17 cellular contexts compared by ENCODE assay signal in the genomic region with DNA sequence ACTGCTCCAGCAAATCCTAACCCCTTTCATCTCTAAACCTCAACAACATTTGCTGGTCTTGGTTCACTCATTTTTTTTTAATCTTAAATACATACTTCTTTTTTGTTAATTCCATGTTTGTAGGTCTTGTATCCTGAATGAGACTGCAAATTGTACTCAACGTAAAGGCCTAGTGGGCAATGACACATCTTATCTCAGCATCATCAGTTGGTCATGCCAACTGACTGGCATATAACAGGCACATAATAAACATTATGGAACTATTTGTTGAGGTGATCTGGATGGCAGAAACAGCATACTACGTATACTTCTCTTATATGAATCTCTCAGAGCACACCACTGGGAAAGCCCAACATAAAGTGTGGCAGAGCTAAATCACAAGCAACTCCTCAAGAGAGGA.
"Had no signal": no experiment of that assay in that cellular context is flagged by ENCODE, and none has a peak within 500 bp of the region (broad histone marks: within the 10 kb centered on the region; RNA-seq: fewer than 3 reads in every experiment).

No MANE protein-coding gene starts in this region.

- H3K27me3 ChIP-seq: ascending aorta, dorsolateral prefrontal cortex, ovary, transverse colon had no signal

- H3K4me3 Mint-ChIP-seq: activated naive CD4-positive, alpha-beta T cell treated with anti-CD3 and anti-CD28 coated beads for 36 hours; activated naive CD8-positive, alpha-beta T cell treated with anti-CD3 and anti-CD28 coated beads, Interleukin-2, amount 50 U/mL, for 24 hours; activated T-helper 17 cell treated with anti-CD3 and anti-CD28 coated beads, Interleukin-2, amount 50 U/mL, for 72 hours; neural crest cell had no signal

- DNase-seq: activated CD4-positive, alpha-beta T cell treated with anti-CD3 and anti-CD28 coated beads, Interleukin-2, amount 50 U/mL, for 1 hour; activated naive CD4-positive, alpha-beta T cell treated with anti-CD3 and anti-CD28 coated beads for 36 hours; activated naive CD8-positive, alpha-beta T cell treated with anti-CD3 and anti-CD28 coated beads, Interleukin-2, amount 50 U/mL, for 24 hours; dorsolateral prefrontal cortex; left cardiac atrium; lower lobe of right lung; midbrain; ovary; retina; stimulated activated CD4-positive, alpha-beta T cell treated with anti-CD3 and anti-CD28 coated beads, Interleukin-4, amount 100 ng/mL, for 24 hours; stimulated activated naive CD4-positive, alpha-beta T cell; SW 1271; transverse colon had no signal

- H3K9me3 ChIP-seq: ascending aorta, lower lobe of right lung, ovary, transverse colon had no signal

- H3K36me3 ChIP-seq: ascending aorta, lower lobe of right lung, ovary, transverse colon had no signal

- ATAC-seq: activated naive CD8-positive, alpha-beta T cell treated with anti-CD3 and anti-CD28 coated beads, Interleukin-2, amount 50 U/mL, for 24 hours; activated T-helper 17 cell treated with anti-CD3 and anti-CD28 coated beads, Interleukin-2, amount 50 U/mL, for 72 hours; left cardiac atrium; lower lobe of right lung had no signal

- H3K4me3 ChIP-seq: ascending aorta, dorsolateral prefrontal cortex, lower lobe of right lung, ovary, skin epidermis, transverse colon had no signal

- H3K9me3 Mint-ChIP-seq: activated naive CD4-positive, alpha-beta T cell treated with anti-CD3 and anti-CD28 coated beads for 36 hours; activated naive CD8-positive, alpha-beta T cell treated with anti-CD3 and anti-CD28 coated beads, Interleukin-2, amount 50 U/mL, for 24 hours; activated T-helper 17 cell treated with anti-CD3 and anti-CD28 coated beads, Interleukin-2, amount 50 U/mL, for 72 hours; neural crest cell had no signal

- H3K27ac ChIP-seq: ascending aorta, lower lobe of right lung, ovary, transverse colon had no signal

- H3K27ac Mint-ChIP-seq: activated naive CD4-positive, alpha-beta T cell treated with anti-CD3 and anti-CD28 coated beads for 36 hours; activated naive CD8-positive, alpha-beta T cell treated with anti-CD3 and anti-CD28 coated beads, Interleukin-2, amount 50 U/mL, for 24 hours; activated T-helper 17 cell treated with anti-CD3 and anti-CD28 coated beads, Interleukin-2, amount 50 U/mL, for 72 hours had no signal
